In the genomic region with DNA sequence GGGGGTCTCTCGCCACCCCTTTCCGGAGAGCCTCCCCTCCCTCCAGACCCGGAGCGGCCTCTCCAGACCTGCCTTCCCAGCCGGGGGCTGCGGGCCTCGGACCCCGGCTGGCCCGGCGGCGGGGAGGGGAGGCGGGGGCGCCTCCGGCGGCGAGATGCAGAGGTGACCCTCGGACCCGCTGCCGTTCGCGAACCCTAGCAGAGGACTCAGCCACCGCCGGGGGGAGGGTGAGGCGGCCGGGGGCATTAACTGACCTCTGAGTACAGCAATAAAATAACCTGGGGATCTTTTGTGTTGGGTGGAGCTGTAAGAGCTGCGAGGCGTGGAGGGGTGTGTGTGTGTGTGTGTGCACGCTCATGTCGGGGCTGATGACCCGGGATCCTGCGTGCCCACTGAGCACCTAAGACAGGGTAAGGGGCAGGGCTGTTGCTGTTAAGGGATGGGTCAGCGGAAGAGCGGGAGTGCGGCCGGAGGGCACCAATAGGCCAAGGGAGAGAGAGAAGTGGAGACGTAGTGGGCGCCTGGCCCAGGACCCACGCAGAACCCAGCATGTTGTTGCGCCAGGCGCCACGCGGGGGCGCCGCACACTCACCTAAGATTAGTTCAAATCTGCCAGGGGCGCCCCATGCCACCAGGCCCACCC, we compare ENCODE assay signal across 8 cellular contexts. TPM values are rescaled to one million over a fixed set of nuclear protein-coding genes. Genes with fewer than 3 reads are reported as not detected.
A peak's percentile ranks its signal among the peaks of the same experiment; 100 is the strongest.
DNase-seq lines count a peak whose midpoint lies in the region; ATAC-seq and TF ChIP-seq lines count a peak whose summit lies in the region.

No MANE protein-coding gene starts in this region.

- no peaks in the 10 kb centered on the region for H3K36me3 ChIP-seq in CD4-positive, alpha-beta memory T cell (ENCODE audit: insufficient read depth, low read length)

- H3K9me3 Mint-ChIP-seq in CD4-positive, alpha-beta memory T cell = peaks cover 0 to 2% (median 0%) of the 10 kb centered on the region in 8 donors

- peaks cover 31 to 38% of the 10 kb centered on the region in 2 donors for H3K27me3 Mint-ChIP-seq in CD4-positive, alpha-beta memory T cell

- H3K27ac ChIP-seq in CD4-positive, alpha-beta memory T cell (ENCODE audit: low read depth, low read length) = no peak overlapping the region

- H3K27ac Mint-ChIP-seq in CD4-positive, alpha-beta memory T cell = peak overlapping the region in 2 of 7 donors; percentile 49 to 93

- CTCF ChIA-PET in CD4-positive, alpha-beta memory T cell (lab: Charles Lee; ENCODE audit: partially characterized antibody) = interaction anchor here (1.5 to 9.0 kb wide), 9 partner anchors 13 to 180 kb away, joined by 6 to 153 read pairs (median 12); partner anchors contain the start of gene NES

- peaks cover 6 to 16% (median 9%) of the 10 kb centered on the region in 4 donors for H3K4me1 Mint-ChIP-seq in CD4-positive, alpha-beta memory T cell

- DNase-seq in CD4-positive, alpha-beta memory T cell = peak in 4 of 5 donors; percentile 58 to 68 (median 62)
- peak; percentile 32 for DNase-seq in KG1 (lab: John Stamatoyannopoulos, UW)
- peak; percentile 43 to 68 (median 53) for DNase-seq in activated CD4-positive, CD25-positive, alpha-beta regulatory T cell (lab: John Stamatoyannopoulos, UW)
- peak; percentile 48 to 56 for DNase-seq in cardiac fibroblast (ENCODE audit: low read depth in 2 of 2)
- peak; percentile 41 for DNase-seq in kidney tubule cell (ENCODE audit: low spot score)
- DNase-seq in stimulated activated CD4-positive, alpha-beta T cell treated with anti-CD3 and anti-CD28 coated beads, Interleukin-4, amount 100 ng/mL, for 24 hours = peak; percentile 67
- no peak for DNase-seq in NK-92 (lab: John Stamatoyannopoulos, UW; ENCODE audit: unreplicated experiment)

- POLR2A ChIA-PET in CD4-positive, alpha-beta memory T cell (lab: Charles Lee; ENCODE audit: partially characterized antibody) = interaction anchor here (1.1 kb wide), 1 partner anchor 81 kb away, joined by 3 read pairs; no protein-coding TSS in a partner anchor

- H3K4me1 ChIP-seq in CD4-positive, alpha-beta memory T cell (ENCODE audit: insufficient read depth, low read length) = peaks cover 20% of the 10 kb centered on the region

- H3K4me3 Mint-ChIP-seq in CD4-positive, alpha-beta memory T cell = peak overlapping the region; percentile 69 to 88 (median 80)

- ATAC-seq in GM21515 (IDR thresholded peaks at IDR 0.05; ENCODE audit: unreplicated experiment) = no peak

- peaks cover 26% of the 10 kb centered on the region for H3K27me3 ChIP-seq in CD4-positive, alpha-beta memory T cell (ENCODE audit: insufficient read depth, low read length)

- H3K9me3 ChIP-seq in CD4-positive, alpha-beta memory T cell (ENCODE audit: control insufficient read depth in 1 of 2, low read length in 2 of 2) = no peaks in the 10 kb centered on the region

- intact Hi-C loops in CD4-positive, alpha-beta memory T cell (cut with micrococcal nuclease) = loop anchor here (1.0 to 10.0 kb wide), 4 partner anchors 32 to 102 kb away; partner anchors contain the start of genes CRABP2, ISG20L2 and METTL25B

- no peaks in the 10 kb centered on the region for H3K36me3 Mint-ChIP-seq in CD4-positive, alpha-beta memory T cell

- peak overlapping the region in 1 of 2 donors; percentile 47 for H3K4me3 ChIP-seq in CD4-positive, alpha-beta memory T cell (ENCODE audit: low read length in 2 of 2)
- H3K4me3 ChIP-seq in cardiac fibroblast (replicated peaks in 1 of 2; ENCODE audit: low read depth in 2 of 2, low read length in 2 of 2) = no peak overlapping the region

- peak; percentile 78 for TF ChIP-seq CTCF in cardiac fibroblast (IDR thresholded peaks at IDR 0.05; ENCODE audit: low read depth, low read length)

RNA-seq across cellular contexts. Expression of gene HAPLN2, which starts 6.3 kb away (rescaled TPM):
- not detected for total RNA-seq in CD4-positive, alpha-beta memory T cell
- not detected for polyA plus RNA-seq in CD4-positive, alpha-beta memory T cell

RNA-seq across cellular contexts. Expression of gene BCAN, which starts 16.4 kb away (rescaled TPM):
- not detected for total RNA-seq in CD4-positive, alpha-beta memory T cell
- polyA plus RNA-seq in CD4-positive, alpha-beta memory T cell = not detected

RNA-seq across cellular contexts. Expression of gene GPATCH4, which starts 24.3 kb away (rescaled TPM):
- total RNA-seq in CD4-positive, alpha-beta memory T cell = 10 to 100 TPM; 26.9 to 30.7 TPM
- polyA plus RNA-seq in CD4-positive, alpha-beta memory T cell = 10 to 100 TPM in 1 of 2 donors, 1 to 10 TPM in 1; 8.1 to 58.5 TPM

RNA-seq across cellular contexts. Expression of gene NAXE, which starts 34.0 kb away (rescaled TPM):
- total RNA-seq in CD4-positive, alpha-beta memory T cell = 10 to 100 TPM; 46.7 to 49.5 TPM
- 100 to 1,000 TPM in 1 of 2 donors, 10 to 100 TPM in 1; 93.3 to 152 TPM for polyA plus RNA-seq in CD4-positive, alpha-beta memory T cell

RNA-seq across cellular contexts. Expression of gene TTC24, which starts 46.0 kb away (rescaled TPM):
- total RNA-seq in CD4-positive, alpha-beta memory T cell = under 1 TPM; 0.84 to 0.91 TPM
- under 1 TPM in 1 of 2 donors, not detected in 1; 0.12 TPM for polyA plus RNA-seq in CD4-positive, alpha-beta memory T cell
